ENCODE assay signal across 14 cellular contexts in genomic region chr4:112147697-112148096, GRCh38. TPM values are rescaled to one million over a fixed set of nuclear protein-coding genes. Genes with fewer than 3 reads are reported as not detected.
DNase-seq lines count a peak whose midpoint lies in the region; ATAC-seq and TF ChIP-seq lines count a peak whose summit lies in the region.
"Had no signal": no experiment of that assay in that cellular context is flagged by ENCODE, and none has a peak within 500 bp of the region (broad histone marks: within the 10 kb centered on the region; RNA-seq: fewer than 3 reads in every experiment).

No MANE protein-coding gene starts in this region.

- H3K36me3 ChIP-seq in transverse colon = no peaks in the 10 kb centered on the region

- H3K27ac Mint-ChIP-seq in activated T-helper 1 cell treated with anti-CD3 and anti-CD28 coated beads, Interleukin-12 subunit alpha, Interleukin-12 subunit beta, Interleukin-2, Interleukin-4 antibody, amounts not matched to agents 30 ng/mL and 10 ng/mL and 1 ng/mL, durations not matched to agents 14 hours and 24 hours and 36 hours = no peak overlapping the region
- no peak overlapping the region for H3K27ac Mint-ChIP-seq in type B pancreatic cell
- H3K27ac Mint-ChIP-seq: activated CD8-positive, alpha-beta memory T cell treated with anti-CD3 and anti-CD28 coated beads, Interleukin-2, amount 10 ng/mL, durations not matched to agents 7 days and 5 days; GM23338 had no signal

- WGBS in transverse colon (ENCODE audit: low coverage in 1 of 2), 2 donors = 66 to 67% methylated on average over 5 of the region's 5 CpGs

- peaks cover 52% of the 10 kb centered on the region for H3K4me1 Mint-ChIP-seq in activated T-helper 1 cell treated with anti-CD3 and anti-CD28 coated beads, Interleukin-12 subunit alpha, Interleukin-12 subunit beta, Interleukin-2, Interleukin-4 antibody, amounts not matched to agents 30 ng/mL and 10 ng/mL and 1 ng/mL, durations not matched to agents 14 hours and 24 hours and 36 hours (ENCODE audit: low read depth)
- H3K4me1 Mint-ChIP-seq in type B pancreatic cell (ENCODE audit: unreplicated experiment) = peaks cover 8% of the 10 kb centered on the region

- intact Hi-C loops in Right ventricle myocardium superior (cut with DNase I) = no loop called here
- intact Hi-C loops in Right ventricle myocardium inferior (cut with DNase I) = loop anchor here (5.0 kb wide), 2 partner anchors 40 to 45 kb away; no protein-coding TSS in a partner anchor
- intact Hi-C loops in activated T-helper 1 cell treated with anti-CD3 and anti-CD28 coated beads, Interleukin-12 subunit alpha, Interleukin-12 subunit beta, Interleukin-2, Interleukin-4 antibody, amounts not matched to agents 30 ng/mL and 10 ng/mL and 1 ng/mL, durations not matched to agents 14 hours and 24 hours and 36 hours (cut with micrococcal nuclease) = loop anchor here (5.0 kb wide), 1 partner anchor 365 kb away; no protein-coding TSS in a partner anchor
- intact Hi-C loops in transverse colon (cut with DNase I; ENCODE audit: low total_unique reads) = no loop called here

- TF ChIP-seq EP300 in transverse colon (IDR thresholded peaks at IDR 0.05; ENCODE audit: low read depth) = no peak

- peak overlapping the region; percentile 98 for H3K4me3 Mint-ChIP-seq in activated T-helper 1 cell treated with anti-CD3 and anti-CD28 coated beads, Interleukin-12 subunit alpha, Interleukin-12 subunit beta, Interleukin-2, Interleukin-4 antibody, amounts not matched to agents 30 ng/mL and 10 ng/mL and 1 ng/mL, durations not matched to agents 14 hours and 24 hours and 36 hours
- peak overlapping the region; percentile 54 for H3K4me3 Mint-ChIP-seq in type B pancreatic cell
- H3K4me3 Mint-ChIP-seq: GM23338 had no signal

- no peak for ATAC-seq in Right ventricle myocardium superior (ENCODE audit: poor library complexity)
- no peak for ATAC-seq in Right ventricle myocardium inferior
- ATAC-seq in HG03520 (IDR thresholded peaks at IDR 0.05; ENCODE audit: unreplicated experiment) = no peak
- ATAC-seq: activated CD8-positive, alpha-beta memory T cell treated with anti-CD3 and anti-CD28 coated beads, Interleukin-2, amount 10 ng/mL, durations not matched to agents 7 days and 5 days; esophagus mucosa; GM23338 had no signal

- H3K9me3 Mint-ChIP-seq in activated T-helper 1 cell treated with anti-CD3 and anti-CD28 coated beads, Interleukin-12 subunit alpha, Interleukin-12 subunit beta, Interleukin-2, Interleukin-4 antibody, amounts not matched to agents 30 ng/mL and 10 ng/mL and 1 ng/mL, durations not matched to agents 14 hours and 24 hours and 36 hours = no peaks in the 10 kb centered on the region
- H3K9me3 Mint-ChIP-seq in type B pancreatic cell = no peaks in the 10 kb centered on the region
- H3K9me3 Mint-ChIP-seq: GM23338 had no signal

- H3K4me3 ChIP-seq in fibroblast of the aortic adventitia (ENCODE audit: low read depth, low read length) = peak overlapping the region; percentile 39
- no peak overlapping the region for H3K4me3 ChIP-seq in transverse colon
- H3K4me3 ChIP-seq: GM23338 had no signal

- peak; percentile 42 for DNase-seq in Right ventricle myocardium superior
- no peak for DNase-seq in Right ventricle myocardium inferior (ENCODE audit: missing footprints)
- no peak for DNase-seq in activated T-helper 1 cell treated with anti-CD3 and anti-CD28 coated beads, Interleukin-12 subunit alpha, Interleukin-12 subunit beta, Interleukin-2, Interleukin-4 antibody, amounts not matched to agents 30 ng/mL and 10 ng/mL and 1 ng/mL, durations not matched to agents 14 hours and 24 hours and 36 hours (ENCODE audit: low spot score)
- peak; percentile 38 for DNase-seq in fibroblast of the aortic adventitia (ENCODE audit: low read depth)
- DNase-seq in type B pancreatic cell (ENCODE audit: extremely low spot score, unreplicated experiment) = no peak
- DNase-seq in NCI-H2081 (lab: John Stamatoyannopoulos, UW) = no peak
- DNase-seq in transverse colon = no peak
- DNase-seq: activated CD8-positive, alpha-beta memory T cell treated with anti-CD3 and anti-CD28 coated beads, Interleukin-2, amount 10 ng/mL, durations not matched to agents 7 days and 5 days; kidney glomerular epithelial cell; NCI-H187 treated with DMSO at 0.1 percent for 48 hours; stimulated activated CD4-positive, alpha-beta T cell treated with anti-CD3 and anti-CD28 coated beads, Interleukin-2, amount 100 ng/mL, for 48 hours had no signal

- H3K4me1 ChIP-seq in transverse colon = peaks cover 0 to 12% (median 6%) of the 10 kb centered on the region in 4 donors

- peaks cover 10% of the 10 kb centered on the region for H3K36me3 Mint-ChIP-seq in activated T-helper 1 cell treated with anti-CD3 and anti-CD28 coated beads, Interleukin-12 subunit alpha, Interleukin-12 subunit beta, Interleukin-2, Interleukin-4 antibody, amounts not matched to agents 30 ng/mL and 10 ng/mL and 1 ng/mL, durations not matched to agents 14 hours and 24 hours and 36 hours (ENCODE audit: low read depth)
- no peaks in the 10 kb centered on the region for H3K36me3 Mint-ChIP-seq in type B pancreatic cell

- TF ChIP-seq POLR2A in transverse colon (IDR thresholded peaks at IDR 0.05) = no peak

- in situ Hi-C loops in transverse colon (cut with MboI; ENCODE audit: low pct_ligation_motif_present in 1 of 4, low pct_unique_long_range_greater_than_20kb in 1 of 4, low sequenced_read_pairs in 3 of 4) = no loop called here

- H3K9me3 ChIP-seq in transverse colon = no peaks in the 10 kb centered on the region

- TF ChIP-seq CTCF in fibroblast of the aortic adventitia (IDR thresholded peaks at IDR 0.05; ENCODE audit: insufficient read depth, low read length) = no peak
- TF ChIP-seq CTCF in type B pancreatic cell (conservative IDR thresholded peaks at IDR 0.05) = no peak
- TF ChIP-seq CTCF in transverse colon (IDR thresholded peaks at IDR 0.05) = no peak

- no peaks in the 10 kb centered on the region for H3K27me3 Mint-ChIP-seq in activated T-helper 1 cell treated with anti-CD3 and anti-CD28 coated beads, Interleukin-12 subunit alpha, Interleukin-12 subunit beta, Interleukin-2, Interleukin-4 antibody, amounts not matched to agents 30 ng/mL and 10 ng/mL and 1 ng/mL, durations not matched to agents 14 hours and 24 hours and 36 hours (ENCODE audit: insufficient read depth)
- peaks cover 37% of the 10 kb centered on the region for H3K27me3 Mint-ChIP-seq in type B pancreatic cell
- H3K27me3 Mint-ChIP-seq: activated CD8-positive, alpha-beta memory T cell treated with anti-CD3 and anti-CD28 coated beads, Interleukin-2, amount 10 ng/mL, durations not matched to agents 7 days and 5 days had no signal

- H3K27me3 ChIP-seq in transverse colon = no peaks in the 10 kb centered on the region

- no peak overlapping the region for H3K27ac ChIP-seq in transverse colon

RNA-seq across cellular contexts. Expression of gene FAM241A, which starts 2.4 kb away (rescaled TPM):
- 7.4 TPM for total RNA-seq in Right ventricle myocardium superior
- total RNA-seq in Right ventricle myocardium inferior = 8.8 TPM
- 6.7 and 7.1 TPM in 2 replicates for total RNA-seq in activated T-helper 1 cell treated with anti-CD3 and anti-CD28 coated beads, Interleukin-12 subunit alpha, Interleukin-12 subunit beta, Interleukin-2, Interleukin-4 antibody, amounts not matched to agents 30 ng/mL and 10 ng/mL and 1 ng/mL, durations not matched to agents 14 hours and 24 hours and 36 hours
- total RNA-seq in fibroblast of the aortic adventitia (ENCODE audit: low replicate concordance) = 0.90 and 5.1 TPM in 2 replicates
- 0.70 and 1.3 TPM in 2 replicates for total RNA-seq in type B pancreatic cell (ENCODE audit: low replicate concordance)
- total RNA-seq in transverse colon = 1 to 10 TPM in 3 of 4 donors, under 1 TPM in 1; 0.37 to 4.4 (median 1.7) TPM

Comparison
In these comparisons a context has a peak if more than half of its experiments do, and no peak if none do; other contexts are left out.
1. DNase-seq: peak in Right ventricle myocardium superior (single experiment) and fibroblast of the aortic adventitia (single experiment); none in Right ventricle myocardium inferior (single experiment), activated T-helper 1 cell treated with anti-CD3 and anti-CD28 coated beads, Interleukin-12 subunit alpha, Interleukin-12 subunit beta, Interleukin-2, Interleukin-4 antibody, amounts not matched to agents 30 ng/mL and 10 ng/mL and 1 ng/mL, durations not matched to agents 14 hours and 24 hours and 36 hours (single experiment), type B pancreatic cell (single experiment), NCI-H2081 (0 of 2) and transverse colon (single experiment).
2. intact Hi-C loops: an anchor here in Right ventricle myocardium inferior (5.0 kb wide) and activated T-helper 1 cell treated with anti-CD3 and anti-CD28 coated beads, Interleukin-12 subunit alpha, Interleukin-12 subunit beta, Interleukin-2, Interleukin-4 antibody, amounts not matched to agents 30 ng/mL and 10 ng/mL and 1 ng/mL, durations not matched to agents 14 hours and 24 hours and 36 hours (5.0 kb wide); none called in Right ventricle myocardium superior and transverse colon.